Comparison of ENCODE assay signal across 1 cellular context in genomic region chr19:49415810-49416200, GRCh38.
TF ChIP-seq lines count a peak whose summit lies in the region.

No MANE protein-coding gene starts in this region.

TF ChIP-seq in K562, 482 proteins besides CTCF, POLR2A, EP300 and RAD21:
- TF ChIP-seq LEF1 (IDR thresholded peaks at IDR 0.05) (0 out of 2 replicates have a peak, but pooled peaks have one; percentile 24), TFAP4 (CRISPR knock-in tag; IDR thresholded peaks at IDR 0.05; ENCODE audit: borderline replicate concordance) (peak; percentile 23; the same call in 1 of the 2 replicates), ZNF280B (CRISPR knock-in tag; IDR thresholded peaks at IDR 0.05) (no peak)
